Comparison of ENCODE assay signal across 14 cellular contexts in the genomic region with DNA sequence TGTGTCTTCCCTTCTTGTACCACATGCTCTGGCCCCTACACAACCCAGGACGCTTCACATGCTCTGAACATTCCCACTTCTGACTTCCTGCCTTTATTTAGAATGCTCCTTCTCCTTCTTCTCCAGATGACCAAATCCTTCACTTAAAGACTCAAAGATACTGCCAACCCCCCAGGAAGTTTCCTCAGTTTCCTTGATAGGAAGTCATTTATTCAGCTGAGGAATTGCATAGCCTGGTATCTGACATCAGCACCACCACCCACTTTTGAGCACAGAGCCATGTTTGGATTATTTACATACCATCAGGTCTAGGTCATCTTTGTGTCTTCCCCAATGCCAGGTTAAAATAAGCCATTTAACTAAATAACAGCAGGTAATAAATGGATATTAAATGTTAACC. TPM values are rescaled to one million over a fixed set of nuclear protein-coding genes. Genes with fewer than 3 reads are reported as not detected.
DNase-seq lines count a peak whose midpoint lies in the region; TF ChIP-seq lines count a peak whose summit lies in the region.
"Had no signal": no experiment of that assay in that cellular context is flagged by ENCODE, and none has a peak within 500 bp of the region (broad histone marks: within the 10 kb centered on the region; RNA-seq: fewer than 3 reads in every experiment).

No MANE protein-coding gene starts in this region.

- peak overlapping the region; percentile 5 for H3K27ac Mint-ChIP-seq in Calu3 (ENCODE audit: unreplicated experiment)
- H3K27ac Mint-ChIP-seq: activated CD4-positive, alpha-beta memory T cell treated with anti-CD3 and anti-CD28 coated beads, Interleukin-2, amount 10 ng/mL, durations not matched to agents 7 days and 5 days; activated T-helper 2 cell treated with anti-CD3 and anti-CD28 coated beads, Interferon-gamma antibody, Interleukin-2, Interleukin-4, amounts not matched to agents 10 μg/mL and 5 μg/mL and 100 μg/mL, durations not matched to agents 14 hours and 24 hours and 36 hours; CD14-positive monocyte had no signal

- H3K4me1 Mint-ChIP-seq in Calu3 (ENCODE audit: low read depth, unreplicated experiment), result peaks cover 16% of the 10 kb centered on the region

- no peaks in the 10 kb centered on the region for H3K9me3 ChIP-seq in KOPT-K1 (ENCODE audit: insufficient read depth, low read length, poor library complexity, severe bottlenecking)
- H3K9me3 ChIP-seq in mesodermal cell (ENCODE audit: control insufficient read depth, low read length), result no peaks in the 10 kb centered on the region

- H3K27ac ChIP-seq in KOPT-K1 (ENCODE audit: low read depth, low read length, poor library complexity, severe bottlenecking) (peak overlapping the region; percentile 6), mesodermal cell (ENCODE audit: low read depth, low read length, severe bottlenecking) (peak overlapping the region; percentile 80)

- no TSS peak for BruUV-seq in Calu3 (replicated peaks; lab: Mats Ljungman, UMichigan)

- WGBS in mesodermal cell (ENCODE audit: insufficient coverage in 2 of 2), 2 experiments, result 62 to 75% methylated on average over 1 of the region's 1 CpG

- peaks cover 30% of the 10 kb centered on the region for H3K27me3 Mint-ChIP-seq in Calu3 (ENCODE audit: unreplicated experiment)
- H3K27me3 Mint-ChIP-seq: activated CD4-positive, alpha-beta memory T cell treated with anti-CD3 and anti-CD28 coated beads, Interleukin-2, amount 10 ng/mL, durations not matched to agents 7 days and 5 days had no signal

- H3K36me3 ChIP-seq in KOPT-K1 (ENCODE audit: insufficient read depth, low read length) (no peaks in the 10 kb centered on the region), mesodermal cell (ENCODE audit: control insufficient read depth, insufficient read depth, low read length) (no peaks in the 10 kb centered on the region)

- CTCF ChIA-PET in Calu3 (lab: Charles Lee), result no interaction called here

- peaks cover 29% of the 10 kb centered on the region for H3K4me1 ChIP-seq in mesodermal cell (ENCODE audit: control insufficient read depth, insufficient read depth, low read length, poor library complexity, severe bottlenecking)

- DNase-seq in Calu3, result no peak
- DNase-seq in dermis blood vessel endothelial cell, result peak; percentile 12
- no peak for DNase-seq in hippocampal formation (lab: John Stamatoyannopoulos, UW)
- DNase-seq in NCI-H2081 (lab: John Stamatoyannopoulos, UW), result no peak
- DNase-seq in activated CD4-positive, CD25-positive, alpha-beta regulatory T cell (lab: John Stamatoyannopoulos, UW), result no peak
- DNase-seq in activated naive CD4-positive, alpha-beta T cell (lab: John Stamatoyannopoulos, UW), result no peak
- DNase-seq: activated CD4-positive, alpha-beta memory T cell treated with anti-CD3 and anti-CD28 coated beads, Interleukin-2, amount 10 ng/mL, durations not matched to agents 7 days and 5 days; effector CD8-positive, alpha-beta T cell; NCI-H1092 treated with DMSO at 0.1 percent for 48 hours; substantia nigra had no signal

- intact Hi-C loops in Calu3 (cut with micrococcal nuclease; ENCODE audit: unreplicated experiment), result no loop called here

- no peak overlapping the region for H3K4me3 ChIP-seq in mesodermal cell (ENCODE audit: extremely low read depth, insufficient read depth, low read length, poor library complexity, severe bottlenecking)

- no peak overlapping the region for H3K4me3 Mint-ChIP-seq in Calu3 (ENCODE audit: low read depth, unreplicated experiment)
- H3K4me3 Mint-ChIP-seq: activated CD4-positive, alpha-beta memory T cell treated with anti-CD3 and anti-CD28 coated beads, Interleukin-2, amount 10 ng/mL, durations not matched to agents 7 days and 5 days; CD14-positive monocyte had no signal

- H3K36me3 Mint-ChIP-seq in Calu3 (ENCODE audit: insufficient read depth, unreplicated experiment), result peaks cover 8% of the 10 kb centered on the region
- H3K36me3 Mint-ChIP-seq: CD14-positive monocyte had no signal

- TF ChIP-seq CTCF in Calu3 (IDR thresholded peaks at IDR 0.05; ENCODE audit: unreplicated experiment), result no peak

- no peaks in the 10 kb centered on the region for H3K9me3 Mint-ChIP-seq in Calu3 (ENCODE audit: low read depth, unreplicated experiment)
- H3K9me3 Mint-ChIP-seq: activated CD4-positive, alpha-beta memory T cell treated with anti-CD3 and anti-CD28 coated beads, Interleukin-2, amount 10 ng/mL, durations not matched to agents 7 days and 5 days; activated T-helper 2 cell treated with anti-CD3 and anti-CD28 coated beads, Interferon-gamma antibody, Interleukin-2, Interleukin-4, amounts not matched to agents 10 μg/mL and 5 μg/mL and 100 μg/mL, durations not matched to agents 14 hours and 24 hours and 36 hours had no signal

RNA-seq across cellular contexts. Expression of gene GFI1, which starts 42.4 kb away (rescaled TPM):
- total RNA-seq in Calu3 (2022) (0.31 and 0.47 TPM in 2 replicates), dermis blood vessel endothelial cell (under 0.01 TPM in 1 of 2 replicates, not detected in the other)
- 4.6 TPM for polyA plus RNA-seq in mesodermal cell (2013, experiment 1 of 2)
- polyA plus RNA-seq in mesodermal cell (2013, experiment 2 of 2), result 2.3 TPM
- polyA plus RNA-seq: CD14-positive monocyte had no signal
